ENCODE assay signal across 8 cellular contexts in the genomic region with DNA sequence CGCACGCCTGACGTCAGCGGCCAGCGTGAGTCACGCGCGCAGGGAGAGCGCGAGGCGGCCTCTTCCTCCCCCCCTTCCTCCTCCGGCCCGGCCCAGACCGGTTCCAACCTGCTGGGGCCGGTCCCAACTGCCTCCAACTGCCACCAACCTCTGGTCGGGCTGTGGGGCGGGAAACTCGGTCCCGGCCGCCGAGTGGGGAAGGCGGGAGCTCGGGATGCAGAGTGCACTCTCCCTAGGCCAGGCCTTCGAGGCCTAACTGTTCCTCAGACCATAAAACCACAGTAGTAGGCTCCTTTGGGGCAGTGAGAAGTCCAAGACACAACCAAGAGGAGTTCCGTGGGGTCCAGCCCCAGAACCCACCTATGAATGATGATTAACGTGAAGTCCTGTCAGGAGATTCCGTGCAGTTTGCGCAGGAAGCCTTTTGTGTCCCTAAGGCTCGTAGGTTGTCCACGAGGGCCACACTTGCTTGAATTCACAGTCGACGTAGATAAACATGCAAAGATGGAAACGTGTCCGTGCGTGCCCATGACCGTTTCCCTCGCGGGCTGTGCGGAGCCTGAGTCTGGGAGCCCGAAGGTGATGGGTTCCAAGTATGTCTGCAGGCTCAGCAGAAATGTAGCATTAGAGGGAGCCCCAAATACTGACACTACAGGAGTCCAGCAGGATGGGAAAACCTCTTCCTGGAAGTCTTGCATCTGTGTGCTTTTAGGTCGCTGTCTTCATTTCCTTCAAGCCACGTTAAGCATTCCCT. TPM values are rescaled to one million over a fixed set of nuclear protein-coding genes. Genes with fewer than 3 reads are reported as not detected.
DNase-seq lines count a peak whose midpoint lies in the region; TF ChIP-seq lines count a peak whose summit lies in the region.

No MANE protein-coding gene starts in this region.

- H3K27me3 Mint-ChIP-seq in Calu3 (ENCODE audit: unreplicated experiment): peaks cover under 1% of the 10 kb centered on the region
- H3K27me3 Mint-ChIP-seq in activated T-helper 2 cell treated with anti-CD3 and anti-CD28 coated beads, Interferon-gamma antibody, Interleukin-2, Interleukin-4, amounts not matched to agents 10 μg/mL and 5 μg/mL and 100 μg/mL, durations not matched to agents 14 hours and 24 hours and 36 hours (ENCODE audit: low read depth): no peaks in the 10 kb centered on the region
- no peaks in the 10 kb centered on the region for H3K27me3 Mint-ChIP-seq in neural crest cell (ENCODE audit: low read depth)

- H2AFZ ChIP-seq in OCI-LY3 (ENCODE audit: low read depth, low read length): 0 out of 2 replicates have a peak overlapping the region, but pooled peaks have one; percentile 8

- H3K9me3 ChIP-seq in OCI-LY3 (ENCODE audit: insufficient read depth, low read length) (peaks cover 4% of the 10 kb centered on the region; the same call in 1 of the 2 replicates), subcutaneous abdominal adipose tissue (ENCODE audit: control insufficient read depth in 5 of 5, low read length in 5 of 5) (no peaks in the 10 kb centered on the region)

- H3K9me3 Mint-ChIP-seq in Calu3 (ENCODE audit: low read depth, unreplicated experiment) (no peaks in the 10 kb centered on the region), neural crest cell (no peaks in the 10 kb centered on the region)
- no peaks in the 10 kb centered on the region for H3K9me3 Mint-ChIP-seq in activated T-helper 2 cell treated with anti-CD3 and anti-CD28 coated beads, Interferon-gamma antibody, Interleukin-2, Interleukin-4, amounts not matched to agents 10 μg/mL and 5 μg/mL and 100 μg/mL, durations not matched to agents 14 hours and 24 hours and 36 hours

- peaks cover 50% of the 10 kb centered on the region for H3K79me2 ChIP-seq in OCI-LY3 (ENCODE audit: low read length)

- peaks cover 37% of the 10 kb centered on the region for H3K36me3 Mint-ChIP-seq in Calu3 (ENCODE audit: insufficient read depth, unreplicated experiment)
- peaks cover 14% of the 10 kb centered on the region for H3K36me3 Mint-ChIP-seq in activated T-helper 2 cell treated with anti-CD3 and anti-CD28 coated beads, Interferon-gamma antibody, Interleukin-2, Interleukin-4, amounts not matched to agents 10 μg/mL and 5 μg/mL and 100 μg/mL, durations not matched to agents 14 hours and 24 hours and 36 hours (ENCODE audit: low read depth)
- peaks cover 6% of the 10 kb centered on the region for H3K36me3 Mint-ChIP-seq in neural crest cell (ENCODE audit: low read depth)

- H3K4me1 ChIP-seq in OCI-LY3 (ENCODE audit: low read length) (peaks cover 38% of the 10 kb centered on the region), subcutaneous abdominal adipose tissue (ENCODE audit: control insufficient read depth in 5 of 5, insufficient read depth in 5 of 5, low read length in 5 of 5) (peaks cover 12 to 38% (median 31%) of the 10 kb centered on the region in 5 donors)

- BruUV-seq in Calu3 (replicated peaks; lab: Mats Ljungman, UMichigan): no TSS peak

- H4K20me1 ChIP-seq in OCI-LY3 (ENCODE audit: insufficient read depth, low read length): no peaks in the 10 kb centered on the region

- intact Hi-C loops in Calu3 (cut with micrococcal nuclease; ENCODE audit: unreplicated experiment): no loop called here
- intact Hi-C loops in activated T-helper 2 cell treated with anti-CD3 and anti-CD28 coated beads, Interferon-gamma antibody, Interleukin-2, Interleukin-4, amounts not matched to agents 10 μg/mL and 5 μg/mL and 100 μg/mL, durations not matched to agents 14 hours and 24 hours and 36 hours (cut with micrococcal nuclease): loop anchor here (10.0 kb wide), 1 partner anchor 290 kb away; a partner anchor contains a TSS

- H3K9ac ChIP-seq in OCI-LY3 (ENCODE audit: low read length) (peak overlapping the region; percentile 97), subcutaneous abdominal adipose tissue (ENCODE audit: low read length in 5 of 5) (peak overlapping the region; percentile 84 to 99 (median 97))

- DNase-seq in Calu3 (peak; percentile 91), GM20000 (ENCODE audit: low spot score) (peak; percentile 84), HT1080 (ENCODE audit: low read depth) (peak; percentile 94), fibroblast of villous mesenchyme (ENCODE audit: low read depth) (peak; percentile 91), neural crest cell (ENCODE audit: low read depth, low spot score) (peak; percentile 80)
- peak; percentile 90 for DNase-seq in activated T-helper 2 cell treated with anti-CD3 and anti-CD28 coated beads, Interferon-gamma antibody, Interleukin-2, Interleukin-4, amounts not matched to agents 10 μg/mL and 5 μg/mL and 100 μg/mL, durations not matched to agents 14 hours and 24 hours and 36 hours (ENCODE audit: low spot score)

- no peaks in the 10 kb centered on the region for H3K27me3 ChIP-seq in OCI-LY3 (ENCODE audit: low read depth, low read length)
- H3K27me3 ChIP-seq in subcutaneous abdominal adipose tissue (ENCODE audit: control insufficient read depth in 5 of 5, insufficient read depth in 4 of 5, low read length in 5 of 5): no peaks in the 10 kb centered on the region

- H3K27ac Mint-ChIP-seq in Calu3 (ENCODE audit: unreplicated experiment): peak overlapping the region; percentile 96
- H3K27ac Mint-ChIP-seq in activated T-helper 2 cell treated with anti-CD3 and anti-CD28 coated beads, Interferon-gamma antibody, Interleukin-2, Interleukin-4, amounts not matched to agents 10 μg/mL and 5 μg/mL and 100 μg/mL, durations not matched to agents 14 hours and 24 hours and 36 hours: peak overlapping the region; percentile 100
- peak overlapping the region; percentile 100 for H3K27ac Mint-ChIP-seq in neural crest cell (ENCODE audit: unreplicated experiment)

- TF ChIP-seq CTCF in Calu3 (IDR thresholded peaks at IDR 0.05; ENCODE audit: unreplicated experiment) (no peak), GM20000 (IDR thresholded peaks at IDR 0.05; ENCODE audit: extremely low read depth, missing control alignments) (no peak), OCI-LY3 (IDR thresholded peaks at IDR 0.05; ENCODE audit: low read depth, low read length) (no peak), fibroblast of villous mesenchyme (IDR thresholded peaks at IDR 0.05; ENCODE audit: insufficient read depth, low read depth, low read length) (no peak), neural crest cell (conservative IDR thresholded peaks at IDR 0.05) (no peak)

- H3K4me2 ChIP-seq in OCI-LY3 (ENCODE audit: low read length): peak overlapping the region; percentile 96

- peaks cover 4% of the 10 kb centered on the region for H3K36me3 ChIP-seq in OCI-LY3 (replicated peaks; ENCODE audit: low read depth, low read length)
- H3K36me3 ChIP-seq in subcutaneous abdominal adipose tissue (ENCODE audit: control insufficient read depth in 5 of 5, insufficient read depth in 5 of 5, low read length in 5 of 5): no peaks in the 10 kb centered on the region

- H3K4me3 ChIP-seq in OCI-LY3 (ENCODE audit: low read length) (peak overlapping the region; percentile 83), fibroblast of villous mesenchyme (ENCODE audit: low read depth, low read length) (peak overlapping the region; percentile 67), subcutaneous abdominal adipose tissue (ENCODE audit: low read depth in 1 of 5, low read length in 5 of 5) (peak overlapping the region; percentile 69 to 87 (median 76))

- H3K4me1 Mint-ChIP-seq in Calu3 (ENCODE audit: low read depth, unreplicated experiment) (peaks cover 28% of the 10 kb centered on the region), neural crest cell (peaks cover 44% of the 10 kb centered on the region)
- H3K4me1 Mint-ChIP-seq in activated T-helper 2 cell treated with anti-CD3 and anti-CD28 coated beads, Interferon-gamma antibody, Interleukin-2, Interleukin-4, amounts not matched to agents 10 μg/mL and 5 μg/mL and 100 μg/mL, durations not matched to agents 14 hours and 24 hours and 36 hours (ENCODE audit: low read depth): peaks cover 33% of the 10 kb centered on the region

- H3K4me3 Mint-ChIP-seq in Calu3 (ENCODE audit: low read depth, unreplicated experiment): peak overlapping the region; percentile 84
- H3K4me3 Mint-ChIP-seq in activated T-helper 2 cell treated with anti-CD3 and anti-CD28 coated beads, Interferon-gamma antibody, Interleukin-2, Interleukin-4, amounts not matched to agents 10 μg/mL and 5 μg/mL and 100 μg/mL, durations not matched to agents 14 hours and 24 hours and 36 hours (ENCODE audit: low read depth): peak overlapping the region; percentile 88
- peak overlapping the region; percentile 97 for H3K4me3 Mint-ChIP-seq in neural crest cell

- CTCF ChIA-PET in Calu3 (lab: Charles Lee): interaction anchor here (0.6 to 1.5 kb wide), 5 partner anchors 11 to 1502 kb away, joined by 3 to 6 read pairs (median 3); no protein-coding TSS in a partner anchor

- peak overlapping the region; percentile 90 for H3K27ac ChIP-seq in OCI-LY3 (ENCODE audit: low read length)
- peak overlapping the region; percentile 99 for H3K27ac ChIP-seq in subcutaneous abdominal adipose tissue (ENCODE audit: low read depth, low read length)

RNA-seq across cellular contexts. Expression of a gene that starts 0.6 kb away (rescaled TPM):
- total RNA-seq in Calu3 (2022) (26.0 and 29.7 TPM in 2 replicates), fibroblast of villous mesenchyme (19.9 and 23.5 TPM in 2 replicates), neural crest cell (49.3 and 49.4 TPM in 2 replicates)
- total RNA-seq in HT1080 (2014; rRNA removed; shearing (Covaris generic)): 26.3 and 26.8 TPM in 2 replicates
- 27.9 and 34.9 TPM in 2 replicates for polyA plus RNA-seq in HT1080 (2015; cell fraction: cytosol; rRNA removed)
- 25.1 and 29.0 TPM in 2 replicates for polyA plus RNA-seq in HT1080 (2015; cell fraction: nucleus; rRNA removed)
- 26.8 and 30.1 TPM in 2 replicates for total RNA-seq in activated T-helper 2 cell treated with anti-CD3 and anti-CD28 coated beads, Interferon-gamma antibody, Interleukin-2, Interleukin-4, amounts not matched to agents 10 μg/mL and 5 μg/mL and 100 μg/mL, durations not matched to agents 14 hours and 24 hours and 36 hours

RNA-seq across cellular contexts. Expression of a gene that starts 20.2 kb away (rescaled TPM):
- total RNA-seq in Calu3 (2022) (20.4 and 20.5 TPM in 2 replicates), fibroblast of villous mesenchyme (36.7 and 49.3 TPM in 2 replicates), neural crest cell (11.9 and 13.1 TPM in 2 replicates)
- total RNA-seq in HT1080 (2014; rRNA removed; shearing (Covaris generic)): 33.5 and 37.1 TPM in 2 replicates
- polyA plus RNA-seq in HT1080 (2015; cell fraction: cytosol; rRNA removed): 30.7 and 31.7 TPM in 2 replicates
- polyA plus RNA-seq in HT1080 (2015; cell fraction: nucleus; rRNA removed): 35.0 and 37.3 TPM in 2 replicates
- total RNA-seq in activated T-helper 2 cell treated with anti-CD3 and anti-CD28 coated beads, Interferon-gamma antibody, Interleukin-2, Interleukin-4, amounts not matched to agents 10 μg/mL and 5 μg/mL and 100 μg/mL, durations not matched to agents 14 hours and 24 hours and 36 hours: 55.4 and 63.7 TPM in 2 replicates

RNA-seq across cellular contexts. Expression of a gene that starts 59.0 kb away (rescaled TPM):
- total RNA-seq in Calu3 (2022) (103 and 104 TPM in 2 replicates), fibroblast of villous mesenchyme (0.86 and 1.6 TPM in 2 replicates), neural crest cell (1.1 and 3.1 TPM in 2 replicates)
- total RNA-seq in HT1080 (2014; rRNA removed; shearing (Covaris generic)): 2.7 TPM in 2 replicates
- 1.7 and 2.1 TPM in 2 replicates for polyA plus RNA-seq in HT1080 (2015; cell fraction: cytosol; rRNA removed)
- 4.5 TPM in 2 replicates for polyA plus RNA-seq in HT1080 (2015; cell fraction: nucleus; rRNA removed)
- 165 and 175 TPM in 2 replicates for total RNA-seq in activated T-helper 2 cell treated with anti-CD3 and anti-CD28 coated beads, Interferon-gamma antibody, Interleukin-2, Interleukin-4, amounts not matched to agents 10 μg/mL and 5 μg/mL and 100 μg/mL, durations not matched to agents 14 hours and 24 hours and 36 hours

Comparison
In these comparisons a context has a peak if more than half of its experiments do, and no peak if none do; other contexts are left out.
1. Peak in every context shown above with its lines: DNase-seq, H3K4me3 ChIP-seq and H3K27ac ChIP-seq.
2. RNA of a gene that starts 59.0 kb away (total RNA-seq): 165 to 175 TPM in activated T-helper 2 cell treated with anti-CD3 and anti-CD28 coated beads, Interferon-gamma antibody, Interleukin-2, Interleukin-4, amounts not matched to agents 10 μg/mL and 5 μg/mL and 100 μg/mL, durations not matched to agents 14 hours and 24 hours and 36 hours and 103 to 104 TPM in Calu3; 1.1 to 3.1 TPM in neural crest cell, 2.7 TPM in HT1080 and 0.86 to 1.6 TPM in fibroblast of villous mesenchyme; every median in the first group is over 10 times any median in the second.